20 cellular contexts compared by ENCODE assay signal in genomic region chr15:73538123-73538522, GRCh38.
DNase-seq lines count a peak whose midpoint lies in the region; ATAC-seq, FAIRE-seq and TF ChIP-seq lines count a peak whose summit lies in the region.
"Had no signal": no experiment of that assay in that cellular context is flagged by ENCODE, and none has a peak within 500 bp of the region (broad histone marks: within the 10 kb centered on the region; RNA-seq: fewer than 3 reads in every experiment).

No MANE protein-coding gene starts in this region.

- TF ChIP-seq POLR2A in HepG2 (IDR thresholded peaks at IDR 0.05; ENCODE audit: insufficient read depth in 1 of 2, low read depth in 2 of 2, low read length in 2 of 2) (no peak), right lobe of liver (IDR thresholded peaks at IDR 0.05) (no peak), K562 (conservative IDR thresholded peaks at IDR 0.05) (no peak)

- H3K36me3 ChIP-seq in HepG2 (replicated peaks in 1 of 2; ENCODE audit: control insufficient read depth in 1 of 2, insufficient read depth in 2 of 2, low read length in 2 of 2), result no peaks in the 10 kb centered on the region
- H3K36me3 ChIP-seq in right lobe of liver, result no peaks in the 10 kb centered on the region
- no peaks in the 10 kb centered on the region for H3K36me3 ChIP-seq in K562 (ENCODE audit: control insufficient read depth, insufficient read depth, low read length)
- H3K36me3 ChIP-seq: BLaER1 treated with 17β-estradiol and CSF1 and Interleukin-3, amounts not matched to agents 10 nM and 100 nM had no signal

- H3K9ac ChIP-seq in HepG2 (ENCODE audit: insufficient read depth, low read depth, low read length) (no peak overlapping the region), K562 (ENCODE audit: insufficient read depth in 1 of 2, low read depth in 2 of 2, low read length in 2 of 2) (no peak overlapping the region)
- H3K9ac ChIP-seq: BLaER1 treated with 17β-estradiol and CSF1 and Interleukin-3, amounts not matched to agents 10 nM and 100 nM had no signal

- H2AFZ ChIP-seq in HepG2 (ENCODE audit: low read length) (no peak overlapping the region), K562 (ENCODE audit: low read depth, low read length) (no peak overlapping the region)

- H4K20me1 ChIP-seq in HepG2 (ENCODE audit: insufficient read depth, low read length), result no peaks in the 10 kb centered on the region
- no peaks in the 10 kb centered on the region for H4K20me1 ChIP-seq in K562 (replicated peaks; ENCODE audit: control insufficient read depth, insufficient read depth, low read length)
- H4K20me1 ChIP-seq: BLaER1 treated with 17β-estradiol and CSF1 and Interleukin-3, amounts not matched to agents 10 nM and 100 nM had no signal

- in situ Hi-C loops in HepG2 (cut with HindIII; ENCODE audit: extremely low pct_ligation_motif_present, low pct_unique_long_range_greater_than_20kb) (no loop called here), K562 (cut with MboI) (no loop called here)

- BruUV-seq in HepG2 (replicated peaks; lab: Mats Ljungman, UMichigan) (no TSS peak), K562 (replicated peaks; lab: Mats Ljungman, UMichigan) (no TSS peak)

- ATAC-seq in HepG2 (no peak), right lobe of liver (no peak), K562 (no peak), HG03097 (IDR thresholded peaks at IDR 0.05; ENCODE audit: low FRiP score, unreplicated experiment) (no peak)
- ATAC-seq: A549; CD8-positive, alpha-beta T cell had no signal

- no peak for TF ChIP-seq CTCF in HepG2 (CRISPR knock-in tag; IDR thresholded peaks at IDR 0.05)
- no peak for TF ChIP-seq CTCF in right lobe of liver (IDR thresholded peaks at IDR 0.05)
- TF ChIP-seq CTCF in K562 (IDR thresholded peaks at IDR 0.05 in 2 of 3, conservative IDR thresholded peaks at IDR 0.05 in 1 of 3; ENCODE audit: insufficient read depth in 2 of 3, low read depth in 1 of 3, low read length in 3 of 3), result no peak

- CTCF ChIA-PET in HepG2 (lab: Yijun Ruan, JAX; ENCODE audit: low intra/inter-chr PET ratio, low total read pairs), result no interaction called here
- CTCF ChIA-PET in K562 (lab: Yijun Ruan, JAX; ENCODE audit: low intra/inter-chr PET ratio), result no interaction called here

- FAIRE-seq in HepG2 (lab: Jason Lieb, UNC) (no peak), K562 (lab: Jason Lieb, UNC) (no peak)
- FAIRE-seq: D721Med, G401.6, GM12891, GM19239 had no signal

- TF ChIP-seq EP300 in HepG2 (IDR thresholded peaks at IDR 0.05; ENCODE audit: low read depth in 2 of 2, low read length in 2 of 2), result no peak
- TF ChIP-seq EP300 in HepG2 (CRISPR knock-in tag; IDR thresholded peaks at IDR 0.05; ENCODE audit: borderline replicate concordance), result no peak
- TF ChIP-seq EP300 in K562 (IDR thresholded peaks at IDR 0.05; ENCODE audit: low read length), result no peak

- DNase-seq in HepG2 (ENCODE audit: low spot score) (no peak), right lobe of liver (no peak), K562 (ENCODE audit: extremely low read depth in 1 of 4, low spot score in 3 of 4) (no peak), T-helper 1 cell (no peak)
- DNase-seq: AML-193; Caco-2; Calu3; CD4-positive, alpha-beta T cell; CD8-positive, alpha-beta T cell; DMS79 treated with DMSO at 0.1 percent for 48 hours; GF-D8 had no signal

- intact Hi-C loops in HepG2 (cut with micrococcal nuclease; ENCODE audit: unreplicated experiment), result no loop called here
- intact Hi-C loops in right lobe of liver (cut with DNase I), result no loop called here
- intact Hi-C loops in K562 (cut with micrococcal nuclease), result no loop called here

- TF ChIP-seq RAD21 in HepG2 (CRISPR knock-in tag; IDR thresholded peaks at IDR 0.05), result no peak
- TF ChIP-seq RAD21 in K562 (CRISPR knock-in tag; conservative IDR thresholded peaks at IDR 0.05 in 1 of 2, IDR thresholded peaks at IDR 0.05 in 1 of 2), result no peak

- H3K4me2 ChIP-seq in HepG2 (ENCODE audit: low read depth, low read length) (no peak overlapping the region), K562 (ENCODE audit: insufficient read depth, low read length) (no peak overlapping the region)
- H3K4me2 ChIP-seq: BLaER1 treated with 17β-estradiol and CSF1 and Interleukin-3, amounts not matched to agents 10 nM and 100 nM had no signal

- no peaks in the 10 kb centered on the region for H3K79me2 ChIP-seq in HepG2 (ENCODE audit: insufficient read depth, low read length)
- H3K79me2 ChIP-seq in K562 (ENCODE audit: control insufficient read depth, insufficient read depth, low read length), result no peaks in the 10 kb centered on the region

- no peaks in the 10 kb centered on the region for H3K27me3 ChIP-seq in HepG2 (ENCODE audit: control insufficient read depth in 1 of 2, insufficient read depth in 2 of 2, low read length in 2 of 2)
- H3K27me3 ChIP-seq in right lobe of liver, result no peaks in the 10 kb centered on the region
- H3K27me3 ChIP-seq in K562 (ENCODE audit: control insufficient read depth in 2 of 2, insufficient read depth in 2 of 2, low read length in 2 of 2), result peaks cover 0 to 6% of the 10 kb centered on the region in 2 experiments; a peak in 2 of 5 replicates
- H3K27me3 ChIP-seq: BLaER1 treated with 17β-estradiol and CSF1 and Interleukin-3, amounts not matched to agents 10 nM and 100 nM had no signal

- no peaks in the 10 kb centered on the region for H3K9me3 ChIP-seq in HepG2 (ENCODE audit: low read length)
- H3K9me3 ChIP-seq in right lobe of liver, result no peaks in the 10 kb centered on the region
- no peaks in the 10 kb centered on the region for H3K9me3 ChIP-seq in K562 (replicated peaks; ENCODE audit: control insufficient read depth, insufficient read depth, low read depth, low read length)
- H3K9me3 ChIP-seq: A549; BLaER1 treated with 17β-estradiol and CSF1 and Interleukin-3, amounts not matched to agents 10 nM and 100 nM; Caco-2 had no signal

- H3K27ac ChIP-seq in HepG2 (ENCODE audit: extremely low read length, insufficient read depth, low read length), result no peak overlapping the region
- H3K27ac ChIP-seq in right lobe of liver, result no peak overlapping the region
- no peak overlapping the region for H3K27ac ChIP-seq in K562 (ENCODE audit: extremely low read depth, low read depth, low read length)
- H3K27ac ChIP-seq: 22Rv1; BLaER1 treated with 17β-estradiol and CSF1 and Interleukin-3, amounts not matched to agents 10 nM and 100 nM; C4-2B had no signal

- POLR2A ChIA-PET in HepG2 (lab: Yijun Ruan, JAX) (no interaction called here), K562 (lab: Yijun Ruan, JAX) (no interaction called here)

- H3K4me1 ChIP-seq in HepG2 (ENCODE audit: insufficient read depth, low read length) (peaks cover 7% of the 10 kb centered on the region; the same call in 1 of the 2 replicates), right lobe of liver (no peaks in the 10 kb centered on the region), K562 (replicated peaks in 1 of 2; ENCODE audit: control insufficient read depth in 2 of 2, insufficient read depth in 2 of 2, low read length in 2 of 2) (no peaks in the 10 kb centered on the region)
- H3K4me1 ChIP-seq: Caco-2 had no signal

- H3K4me3 ChIP-seq in HepG2 (replicated peaks in 1 of 3; ENCODE audit: insufficient read depth in 1 of 3, low read depth in 2 of 3, low read length in 3 of 3) (no peak overlapping the region), right lobe of liver (no peak overlapping the region), K562 (no peak overlapping the region)
- H3K4me3 ChIP-seq: A549; BLaER1 treated with 17β-estradiol and CSF1 and Interleukin-3, amounts not matched to agents 10 nM and 100 nM had no signal

- WGBS in HepG2 (ENCODE audit: low lambda C conversion rate), result 96% methylated on average over 2 of the region's 2 CpGs
- 100% methylated on average over 2 of the region's 2 CpGs for WGBS in right lobe of liver (ENCODE audit: insufficient coverage, low coverage, low lambda C conversion rate, missing lambda C conversion rate)
- no CpG with 5 or more reads among the region's 2 CpGs for WGBS in K562 (ENCODE audit: insufficient coverage, low coverage, missing lambda C conversion rate)

- no peaks in the 10 kb centered on the region for H3K9me1 ChIP-seq in K562 (ENCODE audit: control insufficient read depth, insufficient read depth, low read length)

TF ChIP-seq in HepG2, 621 proteins besides CTCF, POLR2A, EP300 and RAD21:
- TF ChIP-seq MAFK (conservative IDR thresholded peaks at IDR 0.05 in 1 of 2, IDR thresholded peaks at IDR 0.05 in 1 of 2; ENCODE audit: low read length in 2 of 2), result peak in 1 of 2 experiments; percentile 59; a peak in 2 of 4 replicates
- no peak for TF ChIP-seq ARNTL (CRISPR knock-in tag; IDR thresholded peaks at IDR 0.05)
- peak; percentile 64; the same call in 1 of the 2 replicates for TF ChIP-seq MAFF (IDR thresholded peaks at IDR 0.05; ENCODE audit: low read depth, low read length)

TF ChIP-seq in K562, 482 proteins besides CTCF, POLR2A, EP300 and RAD21:
- TF ChIP-seq MAFF (IDR thresholded peaks at IDR 0.05; ENCODE audit: low read length) (peak; percentile 32; the same call in 1 of the 2 replicates), MAFG (tag; conservative IDR thresholded peaks at IDR 0.05) (peak; percentile 25; the same call in 1 of the 2 replicates), GATAD2A (IDR thresholded peaks at IDR 0.05) (no peak), C11orf30 (IDR thresholded peaks at IDR 0.05; ENCODE audit: low read depth) (peak; percentile 58), ZNF316 (IDR thresholded peaks at IDR 0.05) (peak; percentile 84)

Comparison
In these comparisons a context has a peak if more than half of its experiments do, and no peak if none do; other contexts are left out.
1. Of the 241 proteins assayed by ChIP-seq in both HepG2 and K562: peak only in HepG2: none; only in K562: MAFG; in both: MAFF; in neither: 238; mixed calls (peak in some experiments, not most) for 1.